20 cellular contexts compared by ENCODE assay signal in the genomic region with DNA sequence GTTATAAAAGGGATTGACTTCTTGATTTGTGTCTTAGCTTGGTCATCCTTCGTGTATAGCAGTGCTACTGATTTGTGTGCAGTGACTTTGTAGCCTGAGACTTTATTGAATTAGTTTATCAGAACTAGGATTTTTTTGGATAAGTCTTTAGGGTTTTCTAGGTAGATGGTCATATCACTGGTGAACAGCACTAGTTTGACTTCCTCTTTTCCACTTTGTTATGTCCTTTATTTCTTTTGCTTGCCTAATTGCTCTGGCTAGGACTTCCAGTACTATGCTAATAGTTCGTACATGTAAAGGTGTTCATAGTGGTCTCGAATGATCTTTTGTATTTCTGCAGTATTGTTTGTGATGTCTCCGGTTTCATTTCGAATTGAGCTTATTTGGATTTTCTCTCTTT.
"Had no signal": no experiment of that assay in that cellular context is flagged by ENCODE, and none has a peak within 500 bp of the region (broad histone marks: within the 10 kb centered on the region; RNA-seq: fewer than 3 reads in every experiment).

No MANE protein-coding gene starts in this region.

- H3K9ac ChIP-seq: SK-N-SH had no signal

- H3K9me2 ChIP-seq: SK-N-SH had no signal

- ATAC-seq: Panc1, PC-3 had no signal

- H3K27me3 ChIP-seq: MG63 had no signal

- H3K9me3 ChIP-seq: MG63 had no signal

- H3K4me2 ChIP-seq: SK-N-SH had no signal

- DNase-seq: Karpas-422, KG1, MG63, NCI-H1092, NCI-H1436, NCI-H187, NCI-H2029, NCI-H2081 treated with DMSO at 0.1 percent for 48 hours, NCI-H2171, NCI-H226, NCI-H446, NCI-H510A, NCI-H524 treated with DMSO at 0.1 percent for 48 hours, NCI-H69, NCI-H774, PC-3, SHP77, SK-N-SH had no signal

- H3K27ac ChIP-seq: RWPE1 had no signal

- H3K4me3 ChIP-seq: MG63 had no signal
